In the genomic region with DNA sequence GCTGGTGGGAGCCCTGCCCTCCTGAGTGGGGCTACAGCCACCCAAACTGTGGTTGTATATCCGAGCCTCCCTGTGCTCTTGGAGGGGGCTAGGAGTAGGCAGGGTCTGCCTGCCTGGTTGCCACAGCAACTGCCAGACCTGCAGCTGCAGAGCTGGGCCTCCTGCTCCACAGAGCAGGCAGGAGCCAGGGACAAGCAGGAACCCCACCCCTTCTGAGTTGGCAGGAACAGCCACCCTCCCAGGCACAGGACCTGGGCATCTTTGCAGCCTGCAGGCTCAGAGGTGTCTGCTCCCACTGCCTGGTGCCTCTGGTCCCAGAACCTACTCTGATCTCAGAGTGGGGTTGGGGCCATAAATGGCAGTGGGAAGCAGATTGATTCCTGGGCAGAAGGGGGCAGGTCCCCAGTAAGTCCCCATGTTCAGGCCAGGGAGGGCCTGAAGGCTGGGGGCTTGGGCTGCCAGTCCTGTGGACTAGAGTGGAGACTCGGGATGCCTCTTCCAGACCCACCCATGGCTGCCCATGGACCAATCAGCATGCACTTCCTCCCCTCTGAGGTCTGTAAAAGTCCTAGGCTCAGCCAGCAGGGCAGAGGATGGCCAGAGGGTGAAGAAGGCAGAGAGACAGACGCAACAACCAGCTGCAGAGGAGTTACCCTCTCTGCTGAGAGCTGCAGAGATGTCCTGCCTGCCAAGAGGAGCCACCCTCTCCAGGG, we compare ENCODE assay signal across 26 cellular contexts. TPM values are rescaled to one million over a fixed set of nuclear protein-coding genes. Genes with fewer than 3 reads are reported as not detected.
DNase-seq lines count a peak whose midpoint lies in the region; ATAC-seq, FAIRE-seq and TF ChIP-seq lines count a peak whose summit lies in the region.
"Had no signal": no experiment of that assay in that cellular context is flagged by ENCODE, and none has a peak within 500 bp of the region (broad histone marks: within the 10 kb centered on the region; RNA-seq: fewer than 3 reads in every experiment).

No MANE protein-coding gene starts in this region.

- no peak overlapping the region for H3K27ac Mint-ChIP-seq in activated naive CD8-positive, alpha-beta T cell treated with anti-CD3 and anti-CD28 coated beads, Interleukin-2, amount 50 U/mL, for 24 hours
- H3K27ac Mint-ChIP-seq in activated naive CD8-positive, alpha-beta T cell treated with anti-CD3 and anti-CD28 coated beads for 36 hours, result no peak overlapping the region
- no peak overlapping the region for H3K27ac Mint-ChIP-seq in neural progenitor cell
- H3K27ac Mint-ChIP-seq in activated CD4-positive, alpha-beta memory T cell treated with anti-CD3 and anti-CD28 coated beads for 36 hours, result no peak overlapping the region

- H3K4me2 ChIP-seq in DND-41 (ENCODE audit: insufficient read depth, low read length), result no peak overlapping the region
- no peak overlapping the region for H3K4me2 ChIP-seq in H1 (ENCODE audit: insufficient read depth in 1 of 2, low read depth in 2 of 2, low read length in 2 of 2)
- H3K4me2 ChIP-seq in neural progenitor cell, result no peak overlapping the region
- H3K4me2 ChIP-seq in trophoblast cell (ENCODE audit: low read length), result no peak overlapping the region

- no peak overlapping the region for H2BK5ac ChIP-seq in H1 (ENCODE audit: low read depth, low read length)
- H2BK5ac ChIP-seq in trophoblast cell (ENCODE audit: low read depth, low read length, poor library complexity), result no peak overlapping the region

- FAIRE-seq in H1 (lab: Jason Lieb, UNC), result no peak
- FAIRE-seq: GM12892, HepG2 had no signal

- H3K79me2 ChIP-seq in DND-41 (ENCODE audit: insufficient read depth, low read length) (no peaks in the 10 kb centered on the region), H1 (ENCODE audit: control insufficient read depth in 1 of 2, insufficient read depth in 2 of 2, low read length in 2 of 2) (no peaks in the 10 kb centered on the region), neural progenitor cell (ENCODE audit: low read depth) (no peaks in the 10 kb centered on the region), trophoblast cell (ENCODE audit: control insufficient read depth, insufficient read depth, low read length, poor library complexity) (no peaks in the 10 kb centered on the region)

- H4K20me1 ChIP-seq in DND-41 (ENCODE audit: insufficient read depth, low read length) (no peaks in the 10 kb centered on the region), H1 (replicated peaks in 1 of 2; ENCODE audit: control insufficient read depth in 1 of 2, insufficient read depth in 2 of 2, low read length in 2 of 2) (no peaks in the 10 kb centered on the region), neural progenitor cell (ENCODE audit: low read depth) (no peaks in the 10 kb centered on the region)

- H3K9me3 ChIP-seq in DND-41 (ENCODE audit: insufficient read depth, low read length, severe bottlenecking), result no peaks in the 10 kb centered on the region
- H3K9me3 ChIP-seq in H1 (ENCODE audit: insufficient read depth in 2 of 2, low read depth in 1 of 2, low read length in 1 of 2), result no peaks in the 10 kb centered on the region
- no peaks in the 10 kb centered on the region for H3K9me3 ChIP-seq in neural progenitor cell (ENCODE audit: low read depth)
- peaks cover 3% of the 10 kb centered on the region for H3K9me3 ChIP-seq in trophoblast cell (ENCODE audit: insufficient read depth, low read depth, low read length)

- POLR2A ChIA-PET in H1 (lab: Charles Lee; ENCODE audit: partially characterized antibody), result no interaction called here
- POLR2A ChIA-PET in activated CD4-positive, alpha-beta memory T cell treated with anti-CD3 and anti-CD28 coated beads for 36 hours (lab: Charles Lee), result no interaction called here

- no peak overlapping the region for H2AK5ac ChIP-seq in H1 (ENCODE audit: low read depth, low read length)
- no peak overlapping the region for H2AK5ac ChIP-seq in trophoblast cell (ENCODE audit: low read length)

- WGBS in H1 (ENCODE audit: extremely low coverage in 1 of 2, insufficient coverage in 1 of 2, insufficient read length in 1 of 2, insufficient replicate concordance in 2 of 2, low coverage in 1 of 2, low lambda C conversion rate in 2 of 2, missing lambda C conversion rate in 1 of 2), 2 experiments, result 90% methylated on average over 3 of the region's 3 CpGs; no CpG with 5 or more reads in 1 of the 2 experiments
- no CpG with 5 or more reads among the region's 3 CpGs for WGBS in trophoblast cell (ENCODE audit: extremely low coverage, insufficient coverage, insufficient read length)

- H3K27me3 ChIP-seq in DND-41 (ENCODE audit: insufficient read depth, low read length, poor library complexity) (no peaks in the 10 kb centered on the region), H1 (replicated peaks in 1 of 4; ENCODE audit: control insufficient read depth in 3 of 4, extremely low read depth in 1 of 4, insufficient read depth in 3 of 4, low read length in 3 of 4) (no peaks in the 10 kb centered on the region), neural progenitor cell (no peaks in the 10 kb centered on the region), trophoblast cell (ENCODE audit: insufficient read depth, low read length) (no peaks in the 10 kb centered on the region)

- H3K23me2 ChIP-seq in H1 (ENCODE audit: low read depth, low read length), result no peaks in the 10 kb centered on the region

- H3K9ac ChIP-seq in DND-41 (ENCODE audit: low read depth, low read length) (no peak overlapping the region), H1 (replicated peaks in 1 of 4; ENCODE audit: extremely low read depth in 1 of 4, low read depth in 3 of 4, low read length in 3 of 4) (no peak overlapping the region), neural progenitor cell (no peak overlapping the region), trophoblast cell (ENCODE audit: low read length) (no peak overlapping the region)

- no peak for TF ChIP-seq EP300 in H1 (IDR thresholded peaks at IDR 0.05; ENCODE audit: borderline replicate concordance in 1 of 2, low read depth in 2 of 2, low read length in 2 of 2)

- H2AFZ ChIP-seq in DND-41 (ENCODE audit: low read depth, low read length) (no peak overlapping the region), H1 (ENCODE audit: low read length) (no peak overlapping the region; the same call in 1 of the 2 replicates), neural progenitor cell (replicated peaks) (peak overlapping the region; percentile 52), trophoblast cell (ENCODE audit: insufficient read depth, low read length, poor library complexity) (no peak overlapping the region)

- H3K23ac ChIP-seq in H1 (ENCODE audit: insufficient read length) (no peak overlapping the region), trophoblast cell (ENCODE audit: low read length) (no peak overlapping the region)

- no peaks in the 10 kb centered on the region for H3K36me3 Mint-ChIP-seq in activated naive CD8-positive, alpha-beta T cell treated with anti-CD3 and anti-CD28 coated beads, Interleukin-2, amount 50 U/mL, for 24 hours (ENCODE audit: low read depth)
- H3K36me3 Mint-ChIP-seq in activated naive CD8-positive, alpha-beta T cell treated with anti-CD3 and anti-CD28 coated beads for 36 hours, result no peaks in the 10 kb centered on the region
- no peaks in the 10 kb centered on the region for H3K36me3 Mint-ChIP-seq in neural progenitor cell
- no peaks in the 10 kb centered on the region for H3K36me3 Mint-ChIP-seq in activated CD4-positive, alpha-beta memory T cell treated with anti-CD3 and anti-CD28 coated beads for 36 hours

- no peak overlapping the region for H3K56ac ChIP-seq in H1 (replicated peaks; ENCODE audit: insufficient read length, low read depth, low read length)

- no peaks in the 10 kb centered on the region for H3F3A ChIP-seq in neural progenitor cell (ENCODE audit: low read depth)

- no peak overlapping the region for H4K5ac ChIP-seq in H1 (ENCODE audit: insufficient read length, low read depth, low read length)

- CTCF ChIA-PET in H1 (lab: Charles Lee; ENCODE audit: partially characterized antibody), result interaction anchor here (0.6 to 2.4 kb wide), 5 partner anchors 14 to 174 kb away, joined by 3 to 5 read pairs (median 3); no protein-coding TSS in a partner anchor
- CTCF ChIA-PET in activated CD4-positive, alpha-beta memory T cell treated with anti-CD3 and anti-CD28 coated beads for 36 hours (lab: Charles Lee), result interaction anchor here (1.0 kb wide), 1 partner anchor 8 kb away, joined by 3 read pairs; no protein-coding TSS in a partner anchor

- TF ChIP-seq RAD21 in H1 (IDR thresholded peaks at IDR 0.05 in 1 of 2, conservative IDR thresholded peaks at IDR 0.05 in 1 of 2; ENCODE audit: low read depth in 2 of 2, low read length in 2 of 2), result no peak

- H4K12ac ChIP-seq in trophoblast cell (ENCODE audit: low read depth, low read length), result no peak overlapping the region

- intact Hi-C loops in activated CD4-positive, alpha-beta memory T cell treated with anti-CD3 and anti-CD28 coated beads for 36 hours (cut with micrococcal nuclease), result no loop called here

- no peak overlapping the region for H3K4ac ChIP-seq in H1 (replicated peaks; ENCODE audit: insufficient read length, low read depth, low read length)
- no peak overlapping the region for H3K4ac ChIP-seq in trophoblast cell (ENCODE audit: low read depth, low read length)

- H3K36me3 ChIP-seq in DND-41 (ENCODE audit: insufficient read depth, low read length) (no peaks in the 10 kb centered on the region), H1 (ENCODE audit: control insufficient read depth in 2 of 4, insufficient read depth in 4 of 4, low read length in 3 of 4) (no peaks in the 10 kb centered on the region), neural progenitor cell (no peaks in the 10 kb centered on the region), trophoblast cell (ENCODE audit: control insufficient read depth in 1 of 2, insufficient read depth in 2 of 2, low read length in 2 of 2) (no peaks in the 10 kb centered on the region)

- peaks cover 2% of the 10 kb centered on the region for H3K4me1 Mint-ChIP-seq in activated naive CD8-positive, alpha-beta T cell treated with anti-CD3 and anti-CD28 coated beads, Interleukin-2, amount 50 U/mL, for 24 hours
- H3K4me1 Mint-ChIP-seq in activated naive CD8-positive, alpha-beta T cell treated with anti-CD3 and anti-CD28 coated beads for 36 hours, result peaks cover 2% of the 10 kb centered on the region
- peaks cover 8% of the 10 kb centered on the region for H3K4me1 Mint-ChIP-seq in neural progenitor cell
- H3K4me1 Mint-ChIP-seq in activated CD4-positive, alpha-beta memory T cell treated with anti-CD3 and anti-CD28 coated beads for 36 hours (ENCODE audit: low read depth), result no peaks in the 10 kb centered on the region

- H3K14ac ChIP-seq in H1 (ENCODE audit: insufficient read length) (no peak overlapping the region), trophoblast cell (ENCODE audit: low read length) (no peak overlapping the region)

- no peak overlapping the region for H4K91ac ChIP-seq in H1 (replicated peaks; ENCODE audit: insufficient read length, low read length)
- H4K91ac ChIP-seq in trophoblast cell (ENCODE audit: low read depth, low read length), result no peak overlapping the region

- DNase-seq in activated naive CD8-positive, alpha-beta T cell treated with anti-CD3 and anti-CD28 coated beads, Interleukin-2, amount 50 U/mL, for 24 hours, result no peak
- no peak for DNase-seq in activated naive CD8-positive, alpha-beta T cell treated with anti-CD3 and anti-CD28 coated beads for 36 hours
- no peak for DNase-seq in DND-41
- no peak for DNase-seq in H1 (ENCODE audit: low read depth in 1 of 2, low spot score in 2 of 2)
- peak; percentile 10 for DNase-seq in neural progenitor cell (ENCODE audit: low spot score)
- no peak for DNase-seq in activated CD4-positive, alpha-beta memory T cell treated with anti-CD3 and anti-CD28 coated beads for 36 hours
- no peak for DNase-seq in trophoblast cell
- no peak for DNase-seq in stimulated activated CD4-positive, alpha-beta T cell treated with anti-CD3 and anti-CD28 coated beads, Interleukin-4, amount 100 ng/mL, for 1 hour
- DNase-seq: 8988T, ACHN, Calu3, DMS79 treated with DMSO at 0.1 percent for 48 hours, H7, Kasumi-1, NCI-H1092 treated with DMSO at 0.1 percent for 48 hours, NCI-H1436, NCI-H187, NCI-H446, NCI-H524 treated with DMSO at 0.1 percent for 48 hours, NCI-H774, PC-3 had no signal

- H3K79me1 ChIP-seq in H1 (ENCODE audit: low read depth, low read length) (no peaks in the 10 kb centered on the region), trophoblast cell (ENCODE audit: low read length) (no peaks in the 10 kb centered on the region)

- TF ChIP-seq CTCF in DND-41 (IDR thresholded peaks at IDR 0.05; ENCODE audit: borderline replicate concordance, extremely low read depth, low read length, poor library complexity, severe bottlenecking), result no peak
- TF ChIP-seq CTCF in H1 (IDR thresholded peaks at IDR 0.05; ENCODE audit: control extremely low read depth in 1 of 3, insufficient read depth in 1 of 3, low read depth in 1 of 3, low read length in 3 of 3), result no peak
- TF ChIP-seq CTCF in neural progenitor cell (IDR thresholded peaks at IDR 0.05), result no peak

- no peak overlapping the region for H3K4me3 Mint-ChIP-seq in activated naive CD8-positive, alpha-beta T cell treated with anti-CD3 and anti-CD28 coated beads, Interleukin-2, amount 50 U/mL, for 24 hours
- no peak overlapping the region for H3K4me3 Mint-ChIP-seq in activated naive CD8-positive, alpha-beta T cell treated with anti-CD3 and anti-CD28 coated beads for 36 hours
- no peak overlapping the region for H3K4me3 Mint-ChIP-seq in neural progenitor cell
- H3K4me3 Mint-ChIP-seq in activated CD4-positive, alpha-beta memory T cell treated with anti-CD3 and anti-CD28 coated beads for 36 hours, result no peak overlapping the region

- H2BK15ac ChIP-seq in H1 (ENCODE audit: low read length), result no peak overlapping the region

- no peaks in the 10 kb centered on the region for H3K27me3 Mint-ChIP-seq in activated naive CD8-positive, alpha-beta T cell treated with anti-CD3 and anti-CD28 coated beads, Interleukin-2, amount 50 U/mL, for 24 hours
- H3K27me3 Mint-ChIP-seq in activated naive CD8-positive, alpha-beta T cell treated with anti-CD3 and anti-CD28 coated beads for 36 hours, result no peaks in the 10 kb centered on the region
- peaks cover 5% of the 10 kb centered on the region for H3K27me3 Mint-ChIP-seq in neural progenitor cell (ENCODE audit: insufficient read depth, low read depth)
- H3K27me3 Mint-ChIP-seq in activated CD4-positive, alpha-beta memory T cell treated with anti-CD3 and anti-CD28 coated beads for 36 hours, result no peaks in the 10 kb centered on the region

- H2BK12ac ChIP-seq in H1 (ENCODE audit: low read depth, low read length) (no peak overlapping the region), trophoblast cell (ENCODE audit: low read length) (no peak overlapping the region)

- H3K27ac ChIP-seq in DND-41 (ENCODE audit: low read length) (no peak overlapping the region), H1 (ENCODE audit: low read depth, low read length) (no peak overlapping the region), neural progenitor cell (no peak overlapping the region), trophoblast cell (ENCODE audit: low read depth, low read length) (no peak overlapping the region)

- H3K9me3 Mint-ChIP-seq in activated naive CD8-positive, alpha-beta T cell treated with anti-CD3 and anti-CD28 coated beads, Interleukin-2, amount 50 U/mL, for 24 hours, result no peaks in the 10 kb centered on the region
- no peaks in the 10 kb centered on the region for H3K9me3 Mint-ChIP-seq in activated naive CD8-positive, alpha-beta T cell treated with anti-CD3 and anti-CD28 coated beads for 36 hours
- no peaks in the 10 kb centered on the region for H3K9me3 Mint-ChIP-seq in neural progenitor cell
- no peaks in the 10 kb centered on the region for H3K9me3 Mint-ChIP-seq in activated CD4-positive, alpha-beta memory T cell treated with anti-CD3 and anti-CD28 coated beads for 36 hours

- no peak overlapping the region for H2BK20ac ChIP-seq in H1 (ENCODE audit: low read length)

- H2BK120ac ChIP-seq in H1 (replicated peaks; ENCODE audit: low read depth, low read length) (no peak overlapping the region), trophoblast cell (ENCODE audit: insufficient read depth, low read length, poor library complexity) (no peak overlapping the region)

- H3K4me1 ChIP-seq in DND-41 (ENCODE audit: insufficient read depth, low read length), result no peaks in the 10 kb centered on the region
- no peaks in the 10 kb centered on the region for H3K4me1 ChIP-seq in H1 (replicated peaks in 1 of 4; ENCODE audit: control insufficient read depth in 3 of 4, insufficient read depth in 4 of 4, low read length in 3 of 4)
- H3K4me1 ChIP-seq in neural progenitor cell, result no peaks in the 10 kb centered on the region
- peaks cover 4% of the 10 kb centered on the region in 2 experiments for H3K4me1 ChIP-seq in trophoblast cell (ENCODE audit: control insufficient read depth in 1 of 2, insufficient read depth in 2 of 2, low read length in 2 of 2)

- H4K8ac ChIP-seq in H1 (ENCODE audit: extremely low read depth, insufficient read depth, low read length) (peak overlapping the region; percentile 68; the same call in 1 of the 2 replicates), trophoblast cell (ENCODE audit: low read depth, low read length) (no peak overlapping the region)

- peak; percentile 20 for ATAC-seq in activated naive CD8-positive, alpha-beta T cell treated with anti-CD3 and anti-CD28 coated beads, Interleukin-2, amount 50 U/mL, for 24 hours
- ATAC-seq in DND-41 (ENCODE audit: insufficient read depth, low read depth), result peak; percentile 29; the same call in 1 of the 3 replicates
- ATAC-seq: HepG2, PC-3 had no signal

- no peak for TF ChIP-seq POLR2A in H1 (IDR thresholded peaks at IDR 0.05; ENCODE audit: control extremely low read depth in 1 of 2, low read depth in 2 of 2, low read length in 2 of 2)

- H3K18ac ChIP-seq in H1 (ENCODE audit: extremely low read depth, low read length), result no peak overlapping the region
- H3K18ac ChIP-seq in trophoblast cell (ENCODE audit: low read length), result no peak overlapping the region

- no peak overlapping the region for H3K4me3 ChIP-seq in DND-41 (ENCODE audit: low read depth in 1 of 2, low read length in 2 of 2)
- H3K4me3 ChIP-seq in H1 (ENCODE audit: extremely low read depth in 1 of 4, insufficient read depth in 2 of 4, low read depth in 3 of 4, low read length in 4 of 4), result no peak overlapping the region
- no peak overlapping the region for H3K4me3 ChIP-seq in neural progenitor cell
- H3K4me3 ChIP-seq in trophoblast cell (ENCODE audit: low read depth, low read length), result no peak overlapping the region

RNA-seq across cellular contexts. Expression of a gene that starts 10.3 kb away (rescaled TPM):
- total RNA-seq in activated naive CD8-positive, alpha-beta T cell treated with anti-CD3 and anti-CD28 coated beads for 36 hours, result not detected
- total RNA-seq in H1 (2021; fragmentation: NEBNext Ultra II Directional; extraction: Animal tissue kit (Norgen Biotek cat#: 25700)), result not detected in 2 replicates
- not detected in 2 replicates for polyA plus RNA-seq in H1 (2011; rRNA removed)
- polyA plus RNA-seq in H1 (2011; cell fraction: cytosol; rRNA removed), result not detected
- polyA plus RNA-seq in H1 (2011; cell fraction: nucleus; rRNA removed), result not detected
- polyA plus RNA-seq in H1 (2012, experiment 1 of 2), result not detected in 4 replicates
- not detected for polyA plus RNA-seq in H1 (2012, experiment 2 of 2)
- not detected for polyA plus RNA-seq in H1 (2013, experiment 1 of 2)
- not detected for polyA plus RNA-seq in H1 (2013, experiment 2 of 2)
- polyA minus RNA-seq in H1 (2011; rRNA and poly(A)+ RNA removed), result not detected in 2 replicates
- polyA minus RNA-seq in H1 (2011; cell fraction: cytosol; rRNA and poly(A)+ RNA removed), result not detected
- not detected for polyA minus RNA-seq in H1 (2011; cell fraction: nucleus; rRNA and poly(A)+ RNA removed)
- total RNA-seq in neural progenitor cell (ENCODE audit: low replicate concordance), result not detected in 2 replicates
- total RNA-seq in activated CD4-positive, alpha-beta memory T cell treated with anti-CD3 and anti-CD28 coated beads for 36 hours, result not detected
- not detected in 2 replicates for polyA plus RNA-seq in trophoblast cell (2013)
- total RNA-seq: H7, HepG2, HT1080, M059J had no signal
- polyA plus RNA-seq: BJ, HepG2 had no signal

RNA-seq across cellular contexts. Expression of a gene that starts 31.4 kb away (rescaled TPM):
- total RNA-seq in activated naive CD8-positive, alpha-beta T cell treated with anti-CD3 and anti-CD28 coated beads for 36 hours, result not detected
- total RNA-seq in H1 (2021; fragmentation: NEBNext Ultra II Directional; extraction: Animal tissue kit (Norgen Biotek cat#: 25700)), result not detected in 2 replicates
- polyA plus RNA-seq in H1 (2011; rRNA removed), result not detected in 2 replicates
- polyA plus RNA-seq in H1 (2011; cell fraction: cytosol; rRNA removed), result not detected
- polyA plus RNA-seq in H1 (2011; cell fraction: nucleus; rRNA removed), result not detected
- polyA plus RNA-seq in H1 (2012, experiment 1 of 2), result not detected in 4 replicates
- not detected for polyA plus RNA-seq in H1 (2012, experiment 2 of 2)
- not detected for polyA plus RNA-seq in H1 (2013, experiment 1 of 2)
- not detected for polyA plus RNA-seq in H1 (2013, experiment 2 of 2)
- not detected in 2 replicates for polyA minus RNA-seq in H1 (2011; rRNA and poly(A)+ RNA removed)
- not detected for polyA minus RNA-seq in H1 (2011; cell fraction: cytosol; rRNA and poly(A)+ RNA removed)
- polyA minus RNA-seq in H1 (2011; cell fraction: nucleus; rRNA and poly(A)+ RNA removed), result not detected
- total RNA-seq in neural progenitor cell (ENCODE audit: low replicate concordance), result not detected in 2 replicates
- not detected for total RNA-seq in activated CD4-positive, alpha-beta memory T cell treated with anti-CD3 and anti-CD28 coated beads for 36 hours
- not detected in 2 replicates for polyA plus RNA-seq in trophoblast cell (2013)
- total RNA-seq: Calu3, H7, HepG2, HT1080, M059J, PC-3 had no signal
- polyA plus RNA-seq: BJ, HepG2 had no signal
